ENCODE assay signal across 2 cellular contexts in genomic region chr19:43806848-43807247, GRCh38.
TF ChIP-seq lines count a peak whose summit lies in the region.

No MANE protein-coding gene starts in this region.

TF ChIP-seq in A549, 52 proteins besides CTCF, POLR2A, EP300 and RAD21:
- TF ChIP-seq ZC3H11A (IDR thresholded peaks at IDR 0.05) (no peak), CEBPB (IDR thresholded peaks at IDR 0.05) (no peak), SMC3 (IDR thresholded peaks at IDR 0.05) (no peak), KDM5A (IDR thresholded peaks at IDR 0.05) (no peak), MAFK (IDR thresholded peaks at IDR 0.05; ENCODE audit: partially characterized antibody) (no peak), HDAC2 (IDR thresholded peaks at IDR 0.05) (no peak), ZSCAN20 (CRISPR knock-in tag; IDR thresholded peaks at IDR 0.05) (no peak), RFX5 (IDR thresholded peaks at IDR 0.05) (no peak)
- TF ChIP-seq, protein P1, sequence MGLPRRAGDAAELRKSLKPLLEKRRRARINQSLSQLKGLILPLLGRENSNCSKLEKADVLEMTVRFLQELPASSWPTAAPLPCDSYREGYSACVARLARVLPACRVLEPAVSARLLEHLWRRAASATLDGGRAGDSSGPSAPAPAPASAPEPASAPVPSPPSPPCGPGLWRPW (IDR thresholded peaks at IDR 0.05) = no peak
TF ChIP-seq in A549: peak in this region for 0.

TF ChIP-seq in K562, 482 proteins besides CTCF, POLR2A, EP300 and RAD21:
- no peak for TF ChIP-seq TAF7 (tag; IDR thresholded peaks at IDR 0.05)
- TF ChIP-seq SIRT6 (IDR thresholded peaks at IDR 0.05; ENCODE audit: low read depth, low read length) = no peak
- TF ChIP-seq MECOM (CRISPR knock-in tag; IDR thresholded peaks at IDR 0.05) = no peak
- no peak for TF ChIP-seq PTBP1 (IDR thresholded peaks at IDR 0.05; ENCODE audit: low read depth, low read length)
- TF ChIP-seq, protein P2, sequence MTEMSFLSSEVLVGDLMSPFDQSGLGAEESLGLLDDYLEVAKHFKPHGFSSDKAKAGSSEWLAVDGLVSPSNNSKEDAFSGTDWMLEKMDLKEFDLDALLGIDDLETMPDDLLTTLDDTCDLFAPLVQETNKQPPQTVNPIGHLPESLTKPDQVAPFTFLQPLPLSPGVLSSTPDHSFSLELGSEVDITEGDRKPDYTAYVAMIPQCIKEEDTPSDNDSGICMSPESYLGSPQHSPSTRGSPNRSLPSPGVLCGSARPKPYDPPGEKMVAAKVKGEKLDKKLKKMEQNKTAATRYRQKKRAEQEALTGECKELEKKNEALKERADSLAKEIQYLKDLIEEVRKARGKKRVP (CRISPR knock-in tag; IDR thresholded peaks at IDR 0.05) = no peak
- TF ChIP-seq, protein P3, sequence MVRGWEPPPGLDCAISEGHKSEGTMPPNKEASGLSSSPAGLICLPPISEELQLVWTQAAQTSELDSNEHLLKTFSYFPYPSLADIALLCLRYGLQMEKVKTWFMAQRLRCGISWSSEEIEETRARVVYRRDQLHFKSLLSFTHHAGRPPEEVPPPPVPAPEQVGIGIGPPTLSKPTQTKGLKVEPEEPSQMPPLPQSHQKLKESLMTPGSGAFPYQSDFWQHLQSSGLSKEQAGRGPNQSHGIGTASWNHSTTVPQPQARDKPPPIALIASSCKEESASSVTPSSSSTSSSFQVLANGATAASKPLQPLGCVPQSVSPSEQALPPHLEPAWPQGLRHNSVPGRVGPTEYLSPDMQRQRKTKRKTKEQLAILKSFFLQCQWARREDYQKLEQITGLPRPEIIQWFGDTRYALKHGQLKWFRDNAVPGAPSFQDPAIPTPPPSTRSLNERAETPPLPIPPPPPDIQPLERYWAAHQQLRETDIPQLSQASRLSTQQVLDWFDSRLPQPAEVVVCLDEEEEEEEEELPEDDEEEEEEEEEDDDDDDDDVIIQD (CRISPR knock-in tag; IDR thresholded peaks at IDR 0.05) = no peak
- no peak for TF ChIP-seq ZFX (CRISPR knock-in tag; IDR thresholded peaks at IDR 0.05)
- no peak for TF ChIP-seq VEZF1 (CRISPR knock-in tag; IDR thresholded peaks at IDR 0.05)
- TF ChIP-seq NR3C1 (CRISPR knock-in tag; IDR thresholded peaks at IDR 0.05) = no peak
- TF ChIP-seq, protein P4, sequence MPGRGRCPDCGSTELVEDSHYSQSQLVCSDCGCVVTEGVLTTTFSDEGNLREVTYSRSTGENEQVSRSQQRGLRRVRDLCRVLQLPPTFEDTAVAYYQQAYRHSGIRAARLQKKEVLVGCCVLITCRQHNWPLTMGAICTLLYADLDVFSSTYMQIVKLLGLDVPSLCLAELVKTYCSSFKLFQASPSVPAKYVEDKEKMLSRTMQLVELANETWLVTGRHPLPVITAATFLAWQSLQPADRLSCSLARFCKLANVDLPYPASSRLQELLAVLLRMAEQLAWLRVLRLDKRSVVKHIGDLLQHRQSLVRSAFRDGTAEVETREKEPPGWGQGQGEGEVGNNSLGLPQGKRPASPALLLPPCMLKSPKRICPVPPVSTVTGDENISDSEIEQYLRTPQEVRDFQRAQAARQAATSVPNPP (IDR thresholded peaks at IDR 0.05; ENCODE audit: borderline replicate concordance, insufficient read depth, insufficient read length) = no peak
- TF ChIP-seq, protein P5, sequence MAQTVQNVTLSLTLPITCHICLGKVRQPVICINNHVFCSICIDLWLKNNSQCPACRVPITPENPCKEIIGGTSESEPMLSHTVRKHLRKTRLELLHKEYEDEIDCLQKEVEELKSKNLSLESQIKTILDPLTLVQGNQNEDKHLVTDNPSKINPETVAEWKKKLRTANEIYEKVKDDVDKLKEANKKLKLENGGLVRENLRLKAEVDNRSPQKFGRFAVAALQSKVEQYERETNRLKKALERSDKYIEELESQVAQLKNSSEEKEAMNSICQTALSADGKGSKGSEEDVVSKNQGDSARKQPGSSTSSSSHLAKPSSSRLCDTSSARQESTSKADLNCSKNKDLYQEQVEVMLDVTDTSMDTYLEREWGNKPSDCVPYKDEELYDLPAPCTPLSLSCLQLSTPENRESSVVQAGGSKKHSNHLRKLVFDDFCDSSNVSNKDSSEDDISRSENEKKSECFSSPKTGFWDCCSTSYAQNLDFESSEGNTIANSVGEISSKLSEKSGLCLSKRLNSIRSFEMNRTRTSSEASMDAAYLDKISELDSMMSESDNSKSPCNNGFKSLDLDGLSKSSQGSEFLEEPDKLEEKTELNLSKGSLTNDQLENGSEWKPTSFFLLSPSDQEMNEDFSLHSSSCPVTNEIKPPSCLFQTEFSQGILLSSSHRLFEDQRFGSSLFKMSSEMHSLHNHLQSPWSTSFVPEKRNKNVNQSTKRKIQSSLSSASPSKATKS (CRISPR knock-in tag; IDR thresholded peaks at IDR 0.05) = no peak
- TF ChIP-seq SFPQ (IDR thresholded peaks at IDR 0.05; ENCODE audit: low read depth, low read length) = no peak
- TF ChIP-seq KDM5B (IDR thresholded peaks at IDR 0.05; ENCODE audit: insufficient replicate concordance, low read depth, low read length) = no peak
- TF ChIP-seq CHD1 (IDR thresholded peaks at IDR 0.05; ENCODE audit: low read length) = no peak
- no peak for TF ChIP-seq SUPT5H (IDR thresholded peaks at IDR 0.05)
- TF ChIP-seq HOXB6 (CRISPR knock-in tag; IDR thresholded peaks at IDR 0.05; ENCODE audit: borderline replicate concordance) = no peak
- no peak for TF ChIP-seq POLR2AphosphoS2 (IDR thresholded peaks at IDR 0.05; ENCODE audit: low read length)
